In genomic region chr2:86622409-86622877, GRCh38 we compare ENCODE assay signal across 8 cellular contexts. TPM values are rescaled to one million over a fixed set of nuclear protein-coding genes. Genes with fewer than 3 reads are reported as not detected.
DNase-seq lines count a peak whose midpoint lies in the region; ATAC-seq and TF ChIP-seq lines count a peak whose summit lies in the region.

No MANE protein-coding gene starts in this region.

- H3K27me3 ChIP-seq in body of pancreas = no peaks in the 10 kb centered on the region

- H3K4me1 ChIP-seq in body of pancreas = peaks cover 37% of the 10 kb centered on the region

- peak; percentile 6 for ATAC-seq in body of pancreas
- ATAC-seq in GM21737 (IDR thresholded peaks at IDR 0.05; ENCODE audit: unreplicated experiment) = no peak

- peak in 1 of 3 donors; percentile 40 for TF ChIP-seq POLR2A in body of pancreas (IDR thresholded peaks at IDR 0.05)

- WGBS in body of pancreas, 2 donors = 1% methylated on average over 6 to 13 of the region's 13 CpGs

- TF ChIP-seq CTCF in body of pancreas (IDR thresholded peaks at IDR 0.05) = peak in 1 of 7 experiments; percentile 3

- peak overlapping the region; percentile 97 to 100 (median 99) for H3K27ac ChIP-seq in body of pancreas

- intact Hi-C loops in body of pancreas (cut with DNase I) = no loop called here

- peak overlapping the region; percentile 55 to 93 for H3K4me3 ChIP-seq in body of pancreas

- peak; percentile 35 for DNase-seq in activated naive CD4-positive, alpha-beta T cell treated with Interleukin-2 at 50 U/mL for 16 hours
- DNase-seq in activated naive CD4-positive, alpha-beta T cell (lab: John Stamatoyannopoulos, UW) = no peak
- DNase-seq in RPMI7951 (ENCODE audit: low read depth) (peak; percentile 27), body of pancreas (peak; percentile 45 to 58 (median 54)), iPS-NIHi11 (ENCODE audit: low spot score) (peak; percentile 18), midbrain (lab: John Stamatoyannopoulos, UW) (no peak)
- DNase-seq in stimulated activated CD4-positive, alpha-beta T cell treated with anti-CD3 and anti-CD28 coated beads, Interleukin-12 subunit alpha, Interleukin-12 subunit beta, amount 100 ng/mL, for 4 hours = peak; percentile 19

- no peaks in the 10 kb centered on the region for H3K9me3 ChIP-seq in body of pancreas

- H3K36me3 ChIP-seq in body of pancreas (replicated peaks in 1 of 2; ENCODE audit: insufficient read depth in 1 of 2, low read depth in 2 of 2) = peaks cover 0 to 2% of the 10 kb centered on the region in 2 donors

RNA-seq across cellular contexts. Expression of gene RNF103, which starts 1.2 kb away (rescaled TPM):
- total RNA-seq in RPMI7951 (2014; rRNA removed; shearing (Covaris generic)) = 9.9 and 12.5 TPM in 2 replicates
- total RNA-seq in body of pancreas = 10 to 100 TPM; 16.2 to 44.4 TPM

RNA-seq across cellular contexts. Expression of gene CHMP3, which starts 59.2 kb away (rescaled TPM):
- total RNA-seq in RPMI7951 (2014; rRNA removed; shearing (Covaris generic)) = 59.9 and 63.3 TPM in 2 replicates
- total RNA-seq in body of pancreas = 10 to 100 TPM; 64.6 to 70.0 TPM

Comparison
In these comparisons a context has a peak if more than half of its experiments do, and no peak if none do; other contexts are left out.
1. DNase-seq: peak in activated naive CD4-positive, alpha-beta T cell treated with Interleukin-2 at 50 U/mL for 16 hours (single experiment), RPMI7951 (single experiment), body of pancreas (4 of 4), iPS-NIHi11 (single experiment) and stimulated activated CD4-positive, alpha-beta T cell treated with anti-CD3 and anti-CD28 coated beads, Interleukin-12 subunit alpha, Interleukin-12 subunit beta, amount 100 ng/mL, for 4 hours (single experiment); none in activated naive CD4-positive, alpha-beta T cell (0 of 4) and midbrain (single experiment).